ENCODE assay signal across 27 cellular contexts in the genomic region with DNA sequence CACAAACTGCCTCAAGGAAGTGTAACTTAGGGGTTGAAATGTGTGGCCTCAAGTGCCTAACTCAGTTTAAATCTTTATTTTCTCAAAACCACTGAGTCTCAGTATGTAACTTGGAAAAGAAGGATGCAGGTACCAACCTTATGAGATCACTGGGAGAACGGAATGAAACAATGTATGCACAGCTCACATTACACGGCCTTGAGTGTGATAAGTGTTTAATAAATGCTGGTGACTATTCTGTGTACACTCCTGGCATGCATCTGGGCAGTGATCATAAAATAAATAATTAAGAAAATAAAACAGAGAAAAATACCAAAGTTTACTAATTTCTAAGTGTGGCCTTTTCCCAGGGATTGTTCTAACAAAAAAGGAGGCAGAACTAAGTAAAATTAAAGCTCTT.
"Had no signal": no experiment of that assay in that cellular context is flagged by ENCODE, and none has a peak within 500 bp of the region (broad histone marks: within the 10 kb centered on the region; RNA-seq: fewer than 3 reads in every experiment).

No MANE protein-coding gene starts in this region.

- H3K9me3 ChIP-seq: ovary, prostate gland, suprapubic skin, thoracic aorta, tibial artery, upper lobe of right lung, uterus had no signal

- H3K27me3 ChIP-seq: ovary, suprapubic skin, tibial artery, upper lobe of right lung, uterus had no signal

- DNase-seq: islet precursor cell; left ventricle myocardium inferior; mesendoderm; midbrain; mucosa of descending colon; naive thymus-derived CD4-positive, alpha-beta T cell; ovary; posterior cingulate gyrus; retina; right cardiac atrium; stimulated activated CD4-positive, alpha-beta T cell treated with anti-CD3 and anti-CD28 coated beads, Interleukin-12 subunit alpha, Interleukin-12 subunit beta, amount 100 ng/mL, for 4 hours; stimulated activated CD4-positive, alpha-beta T cell treated with anti-CD3 and anti-CD28 coated beads, Interleukin-15, amount 100 ng/mL, for 24 hours; stimulated activated CD4-positive, alpha-beta T cell treated with anti-CD3 and anti-CD28 coated beads, Interleukin-2, amount 100 ng/mL, for 24 hours; stimulated activated CD4-positive, alpha-beta T cell treated with anti-CD3 and anti-CD28 coated beads, Interleukin-4, amount 100 ng/mL, for 1 hour; stimulated activated naive CD4-positive, alpha-beta T cell; tibial artery; trophoblast cell; upper lobe of right lung; uterus had no signal

- H3K4me3 ChIP-seq: left ventricle myocardium inferior, lung, mucosa of descending colon, ovary, prostate gland, skin epidermis, suprapubic skin, thoracic aorta, tibial artery, upper lobe of right lung, uterus had no signal

- H3K4me1 ChIP-seq: left ventricle myocardium inferior, prostate gland, suprapubic skin, tibial artery, upper lobe of right lung, uterus had no signal

- H3K36me3 ChIP-seq: left ventricle myocardium inferior, ovary, prostate gland, suprapubic skin, thoracic aorta, tibial artery, upper lobe of right lung, uterus had no signal

- H3K27ac ChIP-seq: left ventricle myocardium inferior, ovary, prostate gland, skin epidermis, suprapubic skin, thoracic aorta, tibial artery, upper lobe of right lung, uterus had no signal

- ATAC-seq: mucosa of descending colon; naive thymus-derived CD4-positive, alpha-beta T cell; natural killer cell treated with Interleukin-12 subunit alpha and Interleukin-12 subunit beta and Interleukin-15 and Interleukin-18, amount 100 ng/mL, for 72 hours; right cardiac atrium; sciatic nerve; stimulated activated effector memory CD8-positive, alpha-beta T cell treated with anti-CD3 and anti-CD28 coated beads, Interleukin-12 subunit alpha, Interleukin-12 subunit beta, amount 100 ng/mL, for 72 hours; upper lobe of right lung had no signal
